In the genomic region with DNA sequence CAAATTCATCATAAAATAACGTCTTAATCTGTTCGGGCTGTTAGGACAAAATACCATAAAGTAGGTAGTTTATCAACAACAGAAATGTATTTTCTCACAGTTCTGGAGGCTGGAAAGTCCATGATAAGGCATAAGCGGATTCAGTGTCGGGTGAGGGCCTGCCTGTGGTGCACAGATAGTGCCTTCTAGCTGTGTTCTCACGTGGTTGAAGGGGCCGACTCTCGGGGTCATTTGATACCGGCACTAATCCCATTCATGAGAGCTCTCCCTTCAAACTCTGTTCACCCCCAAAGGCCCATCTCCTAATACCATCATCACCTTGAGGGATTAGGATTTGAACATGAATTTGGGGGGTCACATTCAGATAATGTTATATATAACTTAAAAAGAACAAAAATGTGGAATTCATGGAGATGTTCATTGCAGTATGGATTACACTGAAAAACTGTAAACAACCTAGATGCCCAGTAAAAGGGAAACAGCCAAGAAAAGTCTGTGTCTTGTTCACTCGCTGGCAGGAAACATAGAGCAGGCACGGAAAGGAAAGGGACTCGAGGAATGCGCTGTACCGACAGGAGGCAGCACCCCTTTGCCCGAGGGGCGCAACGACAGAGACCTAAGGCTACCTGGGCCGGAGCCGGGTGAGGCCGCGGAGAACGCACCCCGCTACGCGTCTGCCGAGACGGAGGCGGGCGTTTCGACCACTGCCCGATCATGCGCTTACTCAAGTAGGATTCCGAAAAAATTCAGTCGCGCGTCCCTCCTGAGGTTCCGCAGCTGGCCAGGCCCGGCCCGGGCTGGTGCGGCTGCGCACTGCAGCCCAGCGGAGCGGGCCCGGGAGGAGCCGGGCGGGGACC, we compare ENCODE assay signal across 1 cellular context.
TF ChIP-seq lines count a peak whose summit lies in the region.

No MANE protein-coding gene starts in this region.

TF ChIP-seq in K562, 482 proteins besides CTCF, POLR2A, EP300 and RAD21 (continued from another document and continues in another):
- TF ChIP-seq, protein P1, sequence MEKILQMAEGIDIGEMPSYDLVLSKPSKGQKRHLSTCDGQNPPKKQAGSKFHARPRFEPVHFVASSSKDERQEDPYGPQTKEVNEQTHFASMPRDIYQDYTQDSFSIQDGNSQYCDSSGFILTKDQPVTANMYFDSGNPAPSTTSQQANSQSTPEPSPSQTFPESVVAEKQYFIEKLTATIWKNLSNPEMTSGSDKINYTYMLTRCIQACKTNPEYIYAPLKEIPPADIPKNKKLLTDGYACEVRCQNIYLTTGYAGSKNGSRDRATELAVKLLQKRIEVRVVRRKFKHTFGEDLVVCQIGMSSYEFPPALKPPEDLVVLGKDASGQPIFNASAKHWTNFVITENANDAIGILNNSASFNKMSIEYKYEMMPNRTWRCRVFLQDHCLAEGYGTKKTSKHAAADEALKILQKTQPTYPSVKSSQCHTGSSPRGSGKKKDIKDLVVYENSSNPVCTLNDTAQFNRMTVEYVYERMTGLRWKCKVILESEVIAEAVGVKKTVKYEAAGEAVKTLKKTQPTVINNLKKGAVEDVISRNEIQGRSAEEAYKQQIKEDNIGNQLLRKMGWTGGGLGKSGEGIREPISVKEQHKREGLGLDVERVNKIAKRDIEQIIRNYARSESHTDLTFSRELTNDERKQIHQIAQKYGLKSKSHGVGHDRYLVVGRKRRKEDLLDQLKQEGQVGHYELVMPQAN (IDR thresholded peaks at IDR 0.05; ENCODE audit: borderline replicate concordance): peak; percentile 71; the same call in 1 of the 2 replicates
- TF ChIP-seq ETV1 (tag; conservative IDR thresholded peaks at IDR 0.05; ENCODE audit: low read depth): peak; percentile 58
- peak; percentile 99 for TF ChIP-seq SMARCA4 (IDR thresholded peaks at IDR 0.05)
- TF ChIP-seq RBM39 (optimal IDR thresholded peaks at IDR 0.05; ENCODE audit: low read depth, low read length): peak; percentile 41
- TF ChIP-seq ZNF3 (CRISPR knock-in tag; IDR thresholded peaks at IDR 0.05): no peak
- no peak for TF ChIP-seq EWSR1 (IDR thresholded peaks at IDR 0.05; ENCODE audit: borderline replicate concordance, low read depth, partially characterized antibody)
- peak; percentile 81; the same call in 1 of the 2 replicates for TF ChIP-seq NFATC3 (IDR thresholded peaks at IDR 0.05)
- TF ChIP-seq XRCC4 (IDR thresholded peaks at IDR 0.05; ENCODE audit: extremely low read depth, insufficient read depth, insufficient read length): no peak
- peak; percentile 12; the same call in 1 of the 2 replicates for TF ChIP-seq HDAC2 (IDR thresholded peaks at IDR 0.05)
- TF ChIP-seq RB1 (IDR thresholded peaks at IDR 0.05; ENCODE audit: low read depth): peak; percentile 63
- TF ChIP-seq ZNF717 (CRISPR knock-in tag; IDR thresholded peaks at IDR 0.05): no peak
- TF ChIP-seq, protein P2, sequence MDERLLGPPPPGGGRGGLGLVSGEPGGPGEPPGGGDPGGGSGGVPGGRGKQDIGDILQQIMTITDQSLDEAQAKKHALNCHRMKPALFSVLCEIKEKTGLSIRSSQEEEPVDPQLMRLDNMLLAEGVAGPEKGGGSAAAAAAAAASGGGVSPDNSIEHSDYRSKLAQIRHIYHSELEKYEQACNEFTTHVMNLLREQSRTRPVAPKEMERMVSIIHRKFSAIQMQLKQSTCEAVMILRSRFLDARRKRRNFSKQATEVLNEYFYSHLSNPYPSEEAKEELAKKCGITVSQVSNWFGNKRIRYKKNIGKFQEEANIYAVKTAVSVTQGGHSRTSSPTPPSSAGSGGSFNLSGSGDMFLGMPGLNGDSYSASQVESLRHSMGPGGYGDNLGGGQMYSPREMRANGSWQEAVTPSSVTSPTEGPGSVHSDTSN (CRISPR knock-in tag; IDR thresholded peaks at IDR 0.05; ENCODE audit: low read depth): no peak
- TF ChIP-seq, protein P2 (tag; conservative IDR thresholded peaks at IDR 0.05; ENCODE audit: low read depth): peak; percentile 95
- TF ChIP-seq ILF3 (IDR thresholded peaks at IDR 0.05; ENCODE audit: borderline replicate concordance): peak; percentile 88; the same call in 1 of the 2 replicates
- peak; percentile 70 for TF ChIP-seq ZNF239 (CRISPR knock-in tag; IDR thresholded peaks at IDR 0.05)
- no peak for TF ChIP-seq TAF7 (tag; IDR thresholded peaks at IDR 0.05)
- peak; percentile 64; the same call in 1 of the 2 replicates for TF ChIP-seq ZBTB7A (IDR thresholded peaks at IDR 0.05; ENCODE audit: borderline replicate concordance, control insufficient read depth, low read depth, low read length)
- no peak for TF ChIP-seq ZNF212 (CRISPR knock-in tag; IDR thresholded peaks at IDR 0.05)
- TF ChIP-seq GATA2 (CRISPR knock-in tag; IDR thresholded peaks at IDR 0.05): peak; percentile 97
- TF ChIP-seq, protein P3, sequence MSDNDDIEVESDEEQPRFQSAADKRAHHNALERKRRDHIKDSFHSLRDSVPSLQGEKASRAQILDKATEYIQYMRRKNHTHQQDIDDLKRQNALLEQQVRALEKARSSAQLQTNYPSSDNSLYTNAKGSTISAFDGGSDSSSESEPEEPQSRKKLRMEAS (CRISPR knock-in tag; IDR thresholded peaks at IDR 0.05): peak; percentile 55
- TF ChIP-seq, protein P4, sequence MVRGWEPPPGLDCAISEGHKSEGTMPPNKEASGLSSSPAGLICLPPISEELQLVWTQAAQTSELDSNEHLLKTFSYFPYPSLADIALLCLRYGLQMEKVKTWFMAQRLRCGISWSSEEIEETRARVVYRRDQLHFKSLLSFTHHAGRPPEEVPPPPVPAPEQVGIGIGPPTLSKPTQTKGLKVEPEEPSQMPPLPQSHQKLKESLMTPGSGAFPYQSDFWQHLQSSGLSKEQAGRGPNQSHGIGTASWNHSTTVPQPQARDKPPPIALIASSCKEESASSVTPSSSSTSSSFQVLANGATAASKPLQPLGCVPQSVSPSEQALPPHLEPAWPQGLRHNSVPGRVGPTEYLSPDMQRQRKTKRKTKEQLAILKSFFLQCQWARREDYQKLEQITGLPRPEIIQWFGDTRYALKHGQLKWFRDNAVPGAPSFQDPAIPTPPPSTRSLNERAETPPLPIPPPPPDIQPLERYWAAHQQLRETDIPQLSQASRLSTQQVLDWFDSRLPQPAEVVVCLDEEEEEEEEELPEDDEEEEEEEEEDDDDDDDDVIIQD (CRISPR knock-in tag; IDR thresholded peaks at IDR 0.05): 0 out of 2 replicates have a peak, but pooled peaks have one; percentile 13
- TF ChIP-seq, protein P5, sequence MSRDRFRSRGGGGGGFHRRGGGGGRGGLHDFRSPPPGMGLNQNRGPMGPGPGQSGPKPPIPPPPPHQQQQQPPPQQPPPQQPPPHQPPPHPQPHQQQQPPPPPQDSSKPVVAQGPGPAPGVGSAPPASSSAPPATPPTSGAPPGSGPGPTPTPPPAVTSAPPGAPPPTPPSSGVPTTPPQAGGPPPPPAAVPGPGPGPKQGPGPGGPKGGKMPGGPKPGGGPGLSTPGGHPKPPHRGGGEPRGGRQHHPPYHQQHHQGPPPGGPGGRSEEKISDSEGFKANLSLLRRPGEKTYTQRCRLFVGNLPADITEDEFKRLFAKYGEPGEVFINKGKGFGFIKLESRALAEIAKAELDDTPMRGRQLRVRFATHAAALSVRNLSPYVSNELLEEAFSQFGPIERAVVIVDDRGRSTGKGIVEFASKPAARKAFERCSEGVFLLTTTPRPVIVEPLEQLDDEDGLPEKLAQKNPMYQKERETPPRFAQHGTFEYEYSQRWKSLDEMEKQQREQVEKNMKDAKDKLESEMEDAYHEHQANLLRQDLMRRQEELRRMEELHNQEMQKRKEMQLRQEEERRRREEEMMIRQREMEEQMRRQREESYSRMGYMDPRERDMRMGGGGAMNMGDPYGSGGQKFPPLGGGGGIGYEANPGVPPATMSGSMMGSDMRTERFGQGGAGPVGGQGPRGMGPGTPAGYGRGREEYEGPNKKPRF (IDR thresholded peaks at IDR 0.05; ENCODE audit: low read depth, low read length): no peak
- TF ChIP-seq ZNF778 (CRISPR knock-in tag; IDR thresholded peaks at IDR 0.05): no peak
- TF ChIP-seq ZBTB8A (IDR thresholded peaks at IDR 0.05; ENCODE audit: partially characterized antibody): no peak
- TF ChIP-seq STAG1 (CRISPR knock-in tag; IDR thresholded peaks at IDR 0.05; ENCODE audit: borderline replicate concordance): no peak
- TF ChIP-seq FOS (IDR thresholded peaks at IDR 0.05; ENCODE audit: extremely low read depth, insufficient read length): no peak
- TF ChIP-seq POLR2AphosphoS2 (IDR thresholded peaks at IDR 0.05; ENCODE audit: low read length): no peak
- peak; percentile 86; the same call in 1 of the 2 replicates for TF ChIP-seq MXI1 (IDR thresholded peaks at IDR 0.05; ENCODE audit: low read depth, low read length)
- TF ChIP-seq HNRNPUL1 (IDR thresholded peaks at IDR 0.05; ENCODE audit: low read length): no peak
- TF ChIP-seq, protein P6, sequence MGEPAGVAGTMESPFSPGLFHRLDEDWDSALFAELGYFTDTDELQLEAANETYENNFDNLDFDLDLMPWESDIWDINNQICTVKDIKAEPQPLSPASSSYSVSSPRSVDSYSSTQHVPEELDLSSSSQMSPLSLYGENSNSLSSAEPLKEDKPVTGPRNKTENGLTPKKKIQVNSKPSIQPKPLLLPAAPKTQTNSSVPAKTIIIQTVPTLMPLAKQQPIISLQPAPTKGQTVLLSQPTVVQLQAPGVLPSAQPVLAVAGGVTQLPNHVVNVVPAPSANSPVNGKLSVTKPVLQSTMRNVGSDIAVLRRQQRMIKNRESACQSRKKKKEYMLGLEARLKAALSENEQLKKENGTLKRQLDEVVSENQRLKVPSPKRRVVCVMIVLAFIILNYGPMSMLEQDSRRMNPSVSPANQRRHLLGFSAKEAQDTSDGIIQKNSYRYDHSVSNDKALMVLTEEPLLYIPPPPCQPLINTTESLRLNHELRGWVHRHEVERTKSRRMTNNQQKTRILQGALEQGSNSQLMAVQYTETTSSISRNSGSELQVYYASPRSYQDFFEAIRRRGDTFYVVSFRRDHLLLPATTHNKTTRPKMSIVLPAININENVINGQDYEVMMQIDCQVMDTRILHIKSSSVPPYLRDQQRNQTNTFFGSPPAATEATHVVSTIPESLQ (CRISPR knock-in tag; IDR thresholded peaks at IDR 0.05): 0 out of 2 replicates have a peak, but pooled peaks have one; percentile 47
- peak; percentile 90 for TF ChIP-seq ZFX (CRISPR knock-in tag; IDR thresholded peaks at IDR 0.05)
- peak; percentile 92 for TF ChIP-seq ZBED1 (IDR thresholded peaks at IDR 0.05)
- no peak; the same call in 1 of the 2 replicates for TF ChIP-seq MTA1 (IDR thresholded peaks at IDR 0.05; ENCODE audit: borderline replicate concordance)
- TF ChIP-seq ZNF175 (CRISPR knock-in tag; IDR thresholded peaks at IDR 0.05; ENCODE audit: low read depth): peak; percentile 93
- TF ChIP-seq, protein P7, sequence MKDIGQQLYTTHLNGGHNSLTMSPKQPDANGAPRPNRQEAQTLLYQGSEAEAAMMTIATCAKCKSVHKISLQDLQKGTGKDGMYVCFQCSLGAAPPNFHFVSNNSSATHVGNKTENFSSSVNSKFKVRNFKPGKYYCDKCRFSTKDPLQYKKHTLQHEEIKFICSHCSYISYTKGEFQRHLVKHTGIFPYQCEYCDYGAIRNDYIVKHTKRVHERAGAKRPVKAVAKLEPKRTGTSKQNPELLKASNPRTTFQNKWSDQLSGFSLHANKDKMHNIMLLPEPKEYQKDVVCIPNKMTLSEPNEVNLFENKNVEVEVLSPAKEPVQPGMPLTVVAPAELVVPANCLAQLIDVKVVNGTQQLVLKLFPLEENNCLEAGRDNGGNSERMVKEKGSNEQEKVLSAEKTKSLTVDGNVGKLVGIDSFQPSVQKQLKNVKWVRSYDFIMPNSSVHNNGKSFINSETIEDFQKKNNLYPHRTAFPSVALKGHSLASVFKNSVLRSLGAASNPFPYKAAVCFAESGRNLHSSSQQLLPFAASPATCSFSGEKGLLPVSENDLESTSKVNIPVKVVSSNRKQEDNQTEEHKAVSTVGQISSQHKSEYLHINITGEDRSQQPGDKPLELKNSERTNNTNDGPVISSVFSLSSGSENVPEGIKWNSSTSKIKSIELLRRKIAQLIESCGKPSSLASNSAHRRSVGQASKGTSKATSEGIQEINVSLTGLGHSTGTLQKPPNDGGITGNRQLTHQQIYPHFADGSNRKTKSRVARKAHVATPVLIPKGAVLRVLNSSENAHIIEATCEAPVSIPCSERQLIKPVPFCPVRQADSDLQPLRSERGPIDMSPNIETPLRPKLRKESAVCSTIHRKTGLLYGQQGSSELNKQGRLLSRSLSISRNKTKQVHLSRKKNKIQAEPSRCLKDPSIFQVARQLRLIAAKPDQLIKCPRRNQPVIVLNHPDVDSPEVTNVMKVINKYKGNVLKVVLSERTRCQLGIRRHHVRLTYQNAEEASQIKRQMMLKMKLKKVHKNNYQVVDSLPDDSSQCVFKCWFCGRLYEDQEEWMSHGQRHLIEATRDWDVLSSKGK (CRISPR knock-in tag; IDR thresholded peaks at IDR 0.05): no peak
- no peak for TF ChIP-seq ZNF384 (IDR thresholded peaks at IDR 0.05; ENCODE audit: low read depth, low read length)
- peak; percentile 61 to 94; a peak in 3 of 4 replicates for TF ChIP-seq TBL1XR1 (IDR thresholded peaks at IDR 0.05; ENCODE audit: low read length in 2 of 2)
- no peak for TF ChIP-seq CBX1 (IDR thresholded peaks at IDR 0.05; ENCODE audit: low read depth)
- no peak for TF ChIP-seq WHSC1 (IDR thresholded peaks at IDR 0.05; ENCODE audit: low read length)
- TF ChIP-seq ZC3H4 (CRISPR knock-in tag; IDR thresholded peaks at IDR 0.05; ENCODE audit: borderline replicate concordance): peak; percentile 35; the same call in 1 of the 2 replicates
- TF ChIP-seq ZNF12 (CRISPR knock-in tag; IDR thresholded peaks at IDR 0.05): no peak
- peak; percentile 62; the same call in 1 of the 2 replicates for TF ChIP-seq SP1 (CRISPR knock-in tag; IDR thresholded peaks at IDR 0.05)
- TF ChIP-seq ZNF24 (IDR thresholded peaks at IDR 0.05): peak; percentile 81
- no peak for TF ChIP-seq ZNF143 (CRISPR knock-in tag; IDR thresholded peaks at IDR 0.05)
- TF ChIP-seq CBFB (CRISPR knock-in tag; IDR thresholded peaks at IDR 0.05): no peak
- TF ChIP-seq, protein P8, sequence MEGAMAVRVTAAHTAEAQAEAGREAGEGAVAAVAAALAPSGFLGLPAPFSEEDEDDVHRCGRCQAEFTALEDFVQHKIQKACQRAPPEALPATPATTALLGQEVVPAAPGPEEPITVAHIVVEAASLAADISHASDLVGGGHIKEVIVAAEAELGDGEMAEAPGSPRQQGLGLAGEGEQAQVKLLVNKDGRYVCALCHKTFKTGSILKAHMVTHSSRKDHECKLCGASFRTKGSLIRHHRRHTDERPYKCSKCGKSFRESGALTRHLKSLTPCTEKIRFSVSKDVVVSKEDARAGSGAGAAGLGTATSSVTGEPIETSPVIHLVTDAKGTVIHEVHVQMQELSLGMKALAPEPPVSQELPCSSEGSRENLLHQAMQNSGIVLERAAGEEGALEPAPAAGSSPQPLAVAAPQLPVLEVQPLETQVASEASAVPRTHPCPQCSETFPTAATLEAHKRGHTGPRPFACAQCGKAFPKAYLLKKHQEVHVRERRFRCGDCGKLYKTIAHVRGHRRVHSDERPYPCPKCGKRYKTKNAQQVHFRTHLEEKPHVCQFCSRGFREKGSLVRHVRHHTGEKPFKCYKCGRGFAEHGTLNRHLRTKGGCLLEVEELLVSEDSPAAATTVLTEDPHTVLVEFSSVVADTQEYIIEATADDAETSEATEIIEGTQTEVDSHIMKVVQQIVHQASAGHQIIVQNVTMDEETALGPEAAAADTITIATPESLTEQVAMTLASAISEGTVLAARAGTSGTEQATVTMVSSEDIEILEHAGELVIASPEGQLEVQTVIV (CRISPR knock-in tag; IDR thresholded peaks at IDR 0.05; ENCODE audit: borderline replicate concordance): no peak
- no peak for TF ChIP-seq TAF15 (IDR thresholded peaks at IDR 0.05; ENCODE audit: low read depth, low read length)
